In genomic region chr10:119120413-119120867, GRCh38 we compare ENCODE assay signal across 8 cellular contexts. TPM values are rescaled to one million over a fixed set of nuclear protein-coding genes. Genes with fewer than 3 reads are reported as not detected.
A peak's percentile ranks its signal among the peaks of the same experiment; 100 is the strongest.
DNase-seq lines count a peak whose midpoint lies in the region; ATAC-seq and TF ChIP-seq lines count a peak whose summit lies in the region.

No MANE protein-coding gene starts in this region.

- POLR2A ChIA-PET in activated CD4-positive, alpha-beta memory T cell treated with anti-CD3 and anti-CD28 coated beads, Interleukin-2, amount 10 ng/mL, durations not matched to agents 7 days and 5 days (lab: Charles Lee): interaction anchor here (1.6 to 4.2 kb wide), 3 partner anchors 11 to 30 kb away, joined by 6 to 22 read pairs (median 10); partner anchors contain the start of gene DENND10
- POLR2A ChIA-PET in activated CD4-positive, alpha-beta memory T cell treated with anti-CD3 and anti-CD28 coated beads for 36 hours (lab: Charles Lee): interaction anchor here (1.4 kb wide), 1 partner anchor 12 kb away, joined by 4 read pairs; no protein-coding TSS in a partner anchor

- H3K27ac Mint-ChIP-seq in activated CD4-positive, alpha-beta memory T cell treated with anti-CD3 and anti-CD28 coated beads, Interleukin-2, amount 10 ng/mL, durations not matched to agents 7 days and 5 days: peak overlapping the region; percentile 26
- no peak overlapping the region for H3K27ac Mint-ChIP-seq in activated CD4-positive, alpha-beta memory T cell treated with anti-CD3 and anti-CD28 coated beads for 36 hours
- no peak overlapping the region for H3K27ac Mint-ChIP-seq in endodermal cell

- H3K36me3 ChIP-seq in psoas muscle (ENCODE audit: insufficient read depth in 1 of 2, low read depth in 1 of 2): peaks cover 0 to 76% of the 10 kb centered on the region in 2 donors
- H3K36me3 ChIP-seq in prostate gland: no peaks in the 10 kb centered on the region
- H3K36me3 ChIP-seq in endodermal cell (ENCODE audit: control insufficient read depth, insufficient read depth, low read length): peaks cover 73% of the 10 kb centered on the region

- 26 to 58% (median 35%) methylated on average over 4 of the region's 4 CpGs for WGBS in psoas muscle, 3 donors
- 85% methylated on average over 4 of the region's 4 CpGs for WGBS in prostate gland
- 93 to 96% methylated on average over 2 to 4 of the region's 4 CpGs for WGBS in endodermal cell (ENCODE audit: insufficient coverage in 1 of 2, insufficient read length in 1 of 2), 2 experiments

- H3K4me1 ChIP-seq in psoas muscle (peaks cover 14% of the 10 kb centered on the region), prostate gland (replicated peaks) (no peaks in the 10 kb centered on the region), endodermal cell (ENCODE audit: control insufficient read depth, insufficient read depth, low read length) (no peaks in the 10 kb centered on the region)

- H3K27me3 ChIP-seq in psoas muscle (ENCODE audit: insufficient read depth in 3 of 3, low read length in 2 of 3): no peaks in the 10 kb centered on the region
- H3K27me3 ChIP-seq in prostate gland (replicated peaks; ENCODE audit: insufficient read depth): no peaks in the 10 kb centered on the region
- no peaks in the 10 kb centered on the region for H3K27me3 ChIP-seq in endodermal cell (ENCODE audit: control insufficient read depth, insufficient read depth, low read length, poor library complexity, severe bottlenecking)

- no peak overlapping the region for H3K9ac ChIP-seq in endodermal cell (ENCODE audit: extremely low read depth, low read length, poor library complexity, severe bottlenecking)

- intact Hi-C loops in activated CD4-positive, alpha-beta memory T cell treated with anti-CD3 and anti-CD28 coated beads for 36 hours (cut with micrococcal nuclease): no loop called here
- intact Hi-C loops in psoas muscle (cut with DNase I): loop anchor here in 1 of 2 donors (5.0 kb wide), 1 partner anchor 38 kb away; the partner anchor contains the start of gene EIF3A
- intact Hi-C loops in prostate gland (cut with DNase I): no loop called here

- no peak overlapping the region for H3K4me3 Mint-ChIP-seq in activated CD4-positive, alpha-beta memory T cell treated with anti-CD3 and anti-CD28 coated beads, Interleukin-2, amount 10 ng/mL, durations not matched to agents 7 days and 5 days
- no peak overlapping the region for H3K4me3 Mint-ChIP-seq in activated CD4-positive, alpha-beta memory T cell treated with anti-CD3 and anti-CD28 coated beads for 36 hours
- H3K4me3 Mint-ChIP-seq in endodermal cell: no peak overlapping the region

- peaks cover 63% of the 10 kb centered on the region for H3K36me3 Mint-ChIP-seq in activated CD4-positive, alpha-beta memory T cell treated with anti-CD3 and anti-CD28 coated beads, Interleukin-2, amount 10 ng/mL, durations not matched to agents 7 days and 5 days (ENCODE audit: low read depth)
- peaks cover 30% of the 10 kb centered on the region for H3K36me3 Mint-ChIP-seq in activated CD4-positive, alpha-beta memory T cell treated with anti-CD3 and anti-CD28 coated beads for 36 hours
- peaks cover 74% of the 10 kb centered on the region for H3K36me3 Mint-ChIP-seq in endodermal cell (ENCODE audit: low read depth)

- CTCF ChIA-PET in activated CD4-positive, alpha-beta memory T cell treated with anti-CD3 and anti-CD28 coated beads, Interleukin-2, amount 10 ng/mL, durations not matched to agents 7 days and 5 days (lab: Charles Lee): interaction anchor here (1.8 to 3.2 kb wide), 2 partner anchors 11 to 86 kb away, joined by 4 to 13 read pairs; no protein-coding TSS in a partner anchor
- CTCF ChIA-PET in activated CD4-positive, alpha-beta memory T cell treated with anti-CD3 and anti-CD28 coated beads for 36 hours (lab: Charles Lee): no interaction called here

- H3K9me3 Mint-ChIP-seq in activated CD4-positive, alpha-beta memory T cell treated with anti-CD3 and anti-CD28 coated beads, Interleukin-2, amount 10 ng/mL, durations not matched to agents 7 days and 5 days: no peaks in the 10 kb centered on the region
- no peaks in the 10 kb centered on the region for H3K9me3 Mint-ChIP-seq in activated CD4-positive, alpha-beta memory T cell treated with anti-CD3 and anti-CD28 coated beads for 36 hours
- no peaks in the 10 kb centered on the region for H3K9me3 Mint-ChIP-seq in endodermal cell

- H3K27ac ChIP-seq in psoas muscle (peak overlapping the region; percentile 83), prostate gland (no peak overlapping the region), endodermal cell (ENCODE audit: low read depth, low read length) (no peak overlapping the region)

- no peak for TF ChIP-seq POLR2A in prostate gland (IDR thresholded peaks at IDR 0.05)

- TF ChIP-seq CTCF in psoas muscle (IDR thresholded peaks at IDR 0.05) (no peak), prostate gland (IDR thresholded peaks at IDR 0.05) (no peak), endodermal cell (conservative IDR thresholded peaks at IDR 0.05) (no peak)

- no peaks in the 10 kb centered on the region for H3K27me3 Mint-ChIP-seq in activated CD4-positive, alpha-beta memory T cell treated with anti-CD3 and anti-CD28 coated beads, Interleukin-2, amount 10 ng/mL, durations not matched to agents 7 days and 5 days
- H3K27me3 Mint-ChIP-seq in activated CD4-positive, alpha-beta memory T cell treated with anti-CD3 and anti-CD28 coated beads for 36 hours: no peaks in the 10 kb centered on the region
- H3K27me3 Mint-ChIP-seq in endodermal cell (ENCODE audit: insufficient read depth): no peaks in the 10 kb centered on the region

- H3K4me3 ChIP-seq in psoas muscle (no peak overlapping the region), prostate gland (no peak overlapping the region), endodermal cell (ENCODE audit: low read length) (no peak overlapping the region)

- H3K9me3 ChIP-seq in psoas muscle: no peaks in the 10 kb centered on the region
- no peaks in the 10 kb centered on the region for H3K9me3 ChIP-seq in prostate gland
- no peaks in the 10 kb centered on the region for H3K9me3 ChIP-seq in endodermal cell (ENCODE audit: control insufficient read depth, low read length)

- ATAC-seq in HG02970 (IDR thresholded peaks at IDR 0.05; ENCODE audit: low FRiP score, unreplicated experiment) (peak; percentile 65), psoas muscle (peak; percentile 89 to 94 (median 92))

- no peak for DNase-seq in activated CD4-positive, alpha-beta memory T cell treated with anti-CD3 and anti-CD28 coated beads, Interleukin-2, amount 10 ng/mL, durations not matched to agents 7 days and 5 days
- DNase-seq in activated CD4-positive, alpha-beta memory T cell treated with anti-CD3 and anti-CD28 coated beads for 36 hours: no peak
- DNase-seq in SKM-1 (lab: John Stamatoyannopoulos, UW; ENCODE audit: unreplicated experiment): peak; percentile 20
- DNase-seq in psoas muscle: no peak
- no peak for DNase-seq in NCI-H69 (lab: John Stamatoyannopoulos, UW)
- no peak for DNase-seq in prostate gland (ENCODE audit: low spot score)
- DNase-seq in endodermal cell: no peak

- H3K4me1 Mint-ChIP-seq in activated CD4-positive, alpha-beta memory T cell treated with anti-CD3 and anti-CD28 coated beads, Interleukin-2, amount 10 ng/mL, durations not matched to agents 7 days and 5 days: peaks cover 22% of the 10 kb centered on the region
- peaks cover 3% of the 10 kb centered on the region for H3K4me1 Mint-ChIP-seq in activated CD4-positive, alpha-beta memory T cell treated with anti-CD3 and anti-CD28 coated beads for 36 hours (ENCODE audit: low read depth)
- no peaks in the 10 kb centered on the region for H3K4me1 Mint-ChIP-seq in endodermal cell

RNA-seq across cellular contexts. Expression of gene DENND10, which starts 16.5 kb away (rescaled TPM):
- total RNA-seq in activated CD4-positive, alpha-beta memory T cell treated with anti-CD3 and anti-CD28 coated beads, Interleukin-2, amount 10 ng/mL, durations not matched to agents 7 days and 5 days: 10 to 100 TPM; 52.4 to 57.1 TPM
- total RNA-seq in activated CD4-positive, alpha-beta memory T cell treated with anti-CD3 and anti-CD28 coated beads for 36 hours: 10 to 100 TPM; 29.8 to 31.4 TPM
- total RNA-seq in psoas muscle (10 to 100 TPM; 13.9 to 22.1 (median 20.1) TPM), prostate gland (10 to 100 TPM; 31.2 to 42.4 TPM), endodermal cell (10 to 100 TPM; 76.1 to 91.2 TPM)
- polyA plus RNA-seq in psoas muscle: 10 to 100 TPM in 2 of 3 donors, 1 to 10 TPM in 1; 6.6 to 27.9 (median 12.9) TPM
- 65.7 TPM for polyA plus RNA-seq in endodermal cell (2013, experiment 1 of 2)
- polyA plus RNA-seq in endodermal cell (2013, experiment 2 of 2): 62.3 TPM

RNA-seq across cellular contexts. Expression of gene EIF3A, which starts 39.8 kb away (rescaled TPM):
- 100 to 1,000 TPM; 129 to 130 TPM for total RNA-seq in activated CD4-positive, alpha-beta memory T cell treated with anti-CD3 and anti-CD28 coated beads, Interleukin-2, amount 10 ng/mL, durations not matched to agents 7 days and 5 days
- 100 to 1,000 TPM; 143 to 148 TPM for total RNA-seq in activated CD4-positive, alpha-beta memory T cell treated with anti-CD3 and anti-CD28 coated beads for 36 hours
- total RNA-seq in psoas muscle (100 to 1,000 TPM; 148 to 226 (median 190) TPM), prostate gland (10 to 100 TPM; 77.1 to 88.0 TPM), endodermal cell (100 to 1,000 TPM; 134 to 144 TPM)
- polyA plus RNA-seq in psoas muscle: 100 to 1,000 TPM in 2 of 3 donors, 10 to 100 TPM in 1; 71.3 to 120 (median 108) TPM
- 129 TPM for polyA plus RNA-seq in endodermal cell (2013, experiment 1 of 2)
- polyA plus RNA-seq in endodermal cell (2013, experiment 2 of 2): 120 TPM

RNA-seq across cellular contexts. Expression of gene SFXN4, which starts 45.1 kb away (rescaled TPM):
- total RNA-seq in activated CD4-positive, alpha-beta memory T cell treated with anti-CD3 and anti-CD28 coated beads, Interleukin-2, amount 10 ng/mL, durations not matched to agents 7 days and 5 days: 10 to 100 TPM; 19.6 to 22.6 TPM
- 10 to 100 TPM; 38.3 to 38.7 TPM for total RNA-seq in activated CD4-positive, alpha-beta memory T cell treated with anti-CD3 and anti-CD28 coated beads for 36 hours
- total RNA-seq in psoas muscle (10 to 100 TPM; 37.1 to 48.9 (median 43.9) TPM), prostate gland (10 to 100 TPM; 19.7 to 22.7 TPM), endodermal cell (10 to 100 TPM; 18.3 to 23.2 TPM)
- 10 to 100 TPM; 49.0 to 67.2 (median 65.7) TPM for polyA plus RNA-seq in psoas muscle
- 15.2 TPM for polyA plus RNA-seq in endodermal cell (2013, experiment 1 of 2)
- 13.0 TPM for polyA plus RNA-seq in endodermal cell (2013, experiment 2 of 2)

RNA-seq across cellular contexts. Expression of gene PRDX3, which starts 58.2 kb away (rescaled TPM):
- 100 to 1,000 TPM; 115 to 117 TPM for total RNA-seq in activated CD4-positive, alpha-beta memory T cell treated with anti-CD3 and anti-CD28 coated beads, Interleukin-2, amount 10 ng/mL, durations not matched to agents 7 days and 5 days
- total RNA-seq in activated CD4-positive, alpha-beta memory T cell treated with anti-CD3 and anti-CD28 coated beads for 36 hours: 100 to 1,000 TPM; 173 to 182 TPM
- total RNA-seq in psoas muscle (100 to 1,000 TPM; 186 to 212 (median 201) TPM), prostate gland (100 to 1,000 TPM; 123 to 167 TPM), endodermal cell (100 to 1,000 TPM; 153 to 173 TPM)
- 100 to 1,000 TPM; 182 to 331 (median 204) TPM for polyA plus RNA-seq in psoas muscle
- 242 TPM for polyA plus RNA-seq in endodermal cell (2013, experiment 1 of 2)
- 229 TPM for polyA plus RNA-seq in endodermal cell (2013, experiment 2 of 2)
